ENCODE assay signal across 8 cellular contexts in genomic region chr16:1972490-1972877, GRCh38. TPM values are rescaled to one million over a fixed set of nuclear protein-coding genes. Genes with fewer than 3 reads are reported as not detected.
DNase-seq lines count a peak whose midpoint lies in the region; ATAC-seq and TF ChIP-seq lines count a peak whose summit lies in the region.

No MANE protein-coding gene starts in this region.

- H3K4me3 ChIP-seq in muscle layer of colon (ENCODE audit: low read depth in 1 of 2, low read length in 2 of 2) = peak overlapping the region; percentile 89 to 97

- H3K36me3 Mint-ChIP-seq in chondrocyte (ENCODE audit: low read depth) = peaks cover 11% of the 10 kb centered on the region

- peak overlapping the region; percentile 98 for H3K9ac ChIP-seq in ES-I3 (ENCODE audit: low read depth, low read length)
- H3K9ac ChIP-seq in muscle layer of colon (ENCODE audit: low read length) = peak overlapping the region; percentile 80

- H3K4me3 Mint-ChIP-seq in chondrocyte (ENCODE audit: unreplicated experiment) = peak overlapping the region; percentile 96

- H3K4me1 ChIP-seq in ES-I3 (ENCODE audit: insufficient read depth, low read length) = no peaks in the 10 kb centered on the region
- peaks cover 20% of the 10 kb centered on the region for H3K4me1 ChIP-seq in muscle layer of colon (ENCODE audit: insufficient read depth, low read length)

- no peaks in the 10 kb centered on the region for H3K27me3 Mint-ChIP-seq in chondrocyte (ENCODE audit: low read depth)

- no peak overlapping the region for H3K27ac Mint-ChIP-seq in chondrocyte (ENCODE audit: unreplicated experiment)

- DNase-seq in M059J (ENCODE audit: low read depth) (peak; percentile 42), chondrocyte (ENCODE audit: low spot score) (no peak), amygdala (lab: John Stamatoyannopoulos, UW) (no peak), epidermal melanocyte (ENCODE audit: insufficient read length, low spot score) (no peak)
- DNase-seq in stimulated activated CD4-positive, alpha-beta T cell treated with anti-CD3 and anti-CD28 coated beads, Interleukin-2, amount 100 ng/mL, for 48 hours = no peak

- H3K36me3 ChIP-seq in ES-I3 (ENCODE audit: insufficient read depth, low read length) (no peaks in the 10 kb centered on the region), muscle layer of colon (ENCODE audit: insufficient read depth, low read length) (peaks cover 30% of the 10 kb centered on the region)

- TF ChIP-seq CTCF in chondrocyte (IDR thresholded peaks at IDR 0.05) = no peak

- peaks cover 4 to 11% of the 10 kb centered on the region in 2 donors for H3K27me3 ChIP-seq in muscle layer of colon (ENCODE audit: control insufficient read depth in 1 of 2, insufficient read depth in 2 of 2, low read length in 2 of 2)

- no peak for ATAC-seq in GM18520 (IDR thresholded peaks at IDR 0.05; ENCODE audit: unreplicated experiment)

- no peaks in the 10 kb centered on the region for H3K9me3 ChIP-seq in ES-I3 (ENCODE audit: control insufficient read depth, insufficient read depth, low read length)
- H3K9me3 ChIP-seq in muscle layer of colon (ENCODE audit: low read length) = no peaks in the 10 kb centered on the region

- no peaks in the 10 kb centered on the region for H3K9me3 Mint-ChIP-seq in chondrocyte (ENCODE audit: low read depth)

- H3K27ac ChIP-seq in muscle layer of colon (ENCODE audit: low read depth, low read length) = peak overlapping the region; percentile 98

- H3K4me1 Mint-ChIP-seq in chondrocyte (ENCODE audit: low read depth) = peaks cover 24% of the 10 kb centered on the region

RNA-seq across cellular contexts. Expression of gene TBL3, which starts 0.6 kb away (rescaled TPM):
- 42.2 and 76.8 TPM in 2 replicates for total RNA-seq in M059J (2014; rRNA removed; shearing (Covaris generic))
- total RNA-seq in chondrocyte = 20.9 to 40.1 TPM (median 21.6 TPM) in 3 replicates

RNA-seq across cellular contexts. Expression of gene RNF151, which starts 5.8 kb away (rescaled TPM):
- total RNA-seq in M059J (2014; rRNA removed; shearing (Covaris generic)) = not detected in 2 replicates
- total RNA-seq in chondrocyte = not detected in 3 replicates

RNA-seq across cellular contexts. Expression of gene RPS2, which starts 7.9 kb away (rescaled TPM):
- total RNA-seq in M059J (2014; rRNA removed; shearing (Covaris generic)) = 1,628 and 1,651 TPM in 2 replicates
- total RNA-seq in chondrocyte = 1,605 to 1,878 TPM (median 1,662 TPM) in 3 replicates

RNA-seq across cellular contexts. Expression of gene NOXO1, which starts 8.8 kb away (rescaled TPM):
- total RNA-seq in M059J (2014; rRNA removed; shearing (Covaris generic)) = not detected in 2 replicates
- 0.25 to 0.48 TPM (median 0.26 TPM) in 3 replicates for total RNA-seq in chondrocyte

RNA-seq across cellular contexts. Expression of gene GFER, which starts 11.5 kb away (rescaled TPM):
- 11.7 and 21.0 TPM in 2 replicates for total RNA-seq in M059J (2014; rRNA removed; shearing (Covaris generic))
- total RNA-seq in chondrocyte = 17.0 to 19.7 TPM (median 17.5 TPM) in 3 replicates
